ENCODE assay signal across 1 cellular context in the genomic region with DNA sequence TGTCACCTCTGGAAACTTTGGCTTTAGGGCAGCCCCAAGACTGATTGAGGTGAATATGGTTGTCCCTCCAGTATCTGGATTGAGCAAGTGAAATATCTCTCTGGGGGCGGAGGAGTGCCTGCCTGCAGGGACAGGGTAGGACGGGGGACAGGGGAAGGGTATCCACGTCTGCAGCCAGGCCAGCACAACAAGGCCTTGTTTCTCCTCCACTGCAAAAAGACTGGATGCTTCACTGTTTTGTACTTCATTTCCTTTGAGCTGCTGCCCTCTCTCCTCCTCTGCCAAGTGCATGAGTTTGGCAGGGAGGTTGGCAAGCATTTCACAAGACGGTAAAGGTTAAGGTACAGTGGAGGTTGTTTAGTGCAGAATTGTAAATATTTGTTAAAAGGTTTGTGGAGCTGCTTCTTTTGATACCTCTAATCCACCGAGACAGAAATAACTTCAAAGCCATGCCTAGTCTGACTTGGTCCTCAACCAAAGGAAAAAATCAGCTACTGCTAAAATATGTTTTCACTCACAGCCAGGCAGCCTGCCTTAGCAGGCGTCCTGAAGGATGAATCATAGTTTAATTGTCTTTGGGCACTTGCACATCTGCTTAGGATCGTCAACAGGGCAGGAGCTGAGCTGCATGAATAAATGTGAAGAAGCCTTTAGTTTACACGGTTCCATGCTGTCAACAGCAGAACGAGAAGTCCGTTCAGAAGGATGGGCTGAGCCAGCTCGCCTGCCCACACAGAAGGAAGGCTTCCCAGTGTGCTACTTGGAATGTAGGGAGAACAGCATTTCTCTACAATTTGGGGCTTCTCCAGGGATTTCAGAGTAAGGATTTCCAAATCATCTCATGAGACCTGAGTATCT.
TF ChIP-seq lines count a peak whose summit lies in the region.

No MANE protein-coding gene starts in this region.

TF ChIP-seq in HepG2, 621 proteins besides CTCF, POLR2A, EP300 and RAD21 (continued from another document and continues in another):
- TF ChIP-seq BCL3 (CRISPR knock-in tag; IDR thresholded peaks at IDR 0.05) = peak; percentile 87; the same call in 1 of the 2 replicates
- TF ChIP-seq USF2 (IDR thresholded peaks at IDR 0.05; ENCODE audit: low read depth, low read length) = no peak
- no peak for TF ChIP-seq USF2 (CRISPR knock-in tag; IDR thresholded peaks at IDR 0.05; ENCODE audit: borderline replicate concordance)
- peak; percentile 94 for TF ChIP-seq KMT2A (CRISPR knock-in tag; IDR thresholded peaks at IDR 0.05)
- TF ChIP-seq, protein P1, sequence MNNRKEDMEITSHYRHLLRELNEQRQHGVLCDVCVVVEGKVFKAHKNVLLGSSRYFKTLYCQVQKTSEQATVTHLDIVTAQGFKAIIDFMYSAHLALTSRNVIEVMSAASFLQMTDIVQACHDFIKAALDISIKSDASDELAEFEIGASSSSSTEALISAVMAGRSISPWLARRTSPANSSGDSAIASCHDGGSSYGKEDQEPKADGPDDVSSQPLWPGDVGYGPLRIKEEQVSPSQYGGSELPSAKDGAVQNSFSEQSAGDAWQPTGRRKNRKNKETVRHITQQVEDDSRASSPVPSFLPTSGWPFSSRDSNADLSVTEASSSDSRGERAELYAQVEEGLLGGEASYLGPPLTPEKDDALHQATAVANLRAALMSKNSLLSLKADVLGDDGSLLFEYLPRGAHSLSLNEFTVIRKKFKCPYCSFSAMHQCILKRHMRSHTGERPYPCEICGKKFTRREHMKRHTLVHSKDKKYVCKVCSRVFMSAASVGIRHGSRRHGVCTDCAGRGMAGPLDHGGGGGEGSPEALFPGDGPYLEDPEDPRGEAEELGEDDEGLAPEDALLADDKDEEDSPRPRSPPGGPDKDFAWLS (CRISPR knock-in tag; IDR thresholded peaks at IDR 0.05; ENCODE audit: borderline replicate concordance) = peak; percentile 65; the same call in 1 of the 2 replicates
- no peak for TF ChIP-seq ZNF576 (CRISPR knock-in tag; IDR thresholded peaks at IDR 0.05)
- TF ChIP-seq IRX3 (CRISPR knock-in tag; IDR thresholded peaks at IDR 0.05; ENCODE audit: borderline replicate concordance, low read depth) = no peak
- TF ChIP-seq, protein P2, sequence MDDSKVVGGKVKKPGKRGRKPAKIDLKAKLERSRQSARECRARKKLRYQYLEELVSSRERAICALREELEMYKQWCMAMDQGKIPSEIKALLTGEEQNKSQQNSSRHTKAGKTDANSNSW (CRISPR knock-in tag; IDR thresholded peaks at IDR 0.05; ENCODE audit: borderline replicate concordance) = no peak
- peak; percentile 95 for TF ChIP-seq REL (CRISPR knock-in tag; conservative IDR thresholded peaks at IDR 0.05)
- peak; percentile 90 for TF ChIP-seq ZNF335 (CRISPR knock-in tag; IDR thresholded peaks at IDR 0.05)
- TF ChIP-seq ZNF557 (CRISPR knock-in tag; IDR thresholded peaks at IDR 0.05) = peak; percentile 76; the same call in 1 of the 2 replicates
- TF ChIP-seq, protein P3, sequence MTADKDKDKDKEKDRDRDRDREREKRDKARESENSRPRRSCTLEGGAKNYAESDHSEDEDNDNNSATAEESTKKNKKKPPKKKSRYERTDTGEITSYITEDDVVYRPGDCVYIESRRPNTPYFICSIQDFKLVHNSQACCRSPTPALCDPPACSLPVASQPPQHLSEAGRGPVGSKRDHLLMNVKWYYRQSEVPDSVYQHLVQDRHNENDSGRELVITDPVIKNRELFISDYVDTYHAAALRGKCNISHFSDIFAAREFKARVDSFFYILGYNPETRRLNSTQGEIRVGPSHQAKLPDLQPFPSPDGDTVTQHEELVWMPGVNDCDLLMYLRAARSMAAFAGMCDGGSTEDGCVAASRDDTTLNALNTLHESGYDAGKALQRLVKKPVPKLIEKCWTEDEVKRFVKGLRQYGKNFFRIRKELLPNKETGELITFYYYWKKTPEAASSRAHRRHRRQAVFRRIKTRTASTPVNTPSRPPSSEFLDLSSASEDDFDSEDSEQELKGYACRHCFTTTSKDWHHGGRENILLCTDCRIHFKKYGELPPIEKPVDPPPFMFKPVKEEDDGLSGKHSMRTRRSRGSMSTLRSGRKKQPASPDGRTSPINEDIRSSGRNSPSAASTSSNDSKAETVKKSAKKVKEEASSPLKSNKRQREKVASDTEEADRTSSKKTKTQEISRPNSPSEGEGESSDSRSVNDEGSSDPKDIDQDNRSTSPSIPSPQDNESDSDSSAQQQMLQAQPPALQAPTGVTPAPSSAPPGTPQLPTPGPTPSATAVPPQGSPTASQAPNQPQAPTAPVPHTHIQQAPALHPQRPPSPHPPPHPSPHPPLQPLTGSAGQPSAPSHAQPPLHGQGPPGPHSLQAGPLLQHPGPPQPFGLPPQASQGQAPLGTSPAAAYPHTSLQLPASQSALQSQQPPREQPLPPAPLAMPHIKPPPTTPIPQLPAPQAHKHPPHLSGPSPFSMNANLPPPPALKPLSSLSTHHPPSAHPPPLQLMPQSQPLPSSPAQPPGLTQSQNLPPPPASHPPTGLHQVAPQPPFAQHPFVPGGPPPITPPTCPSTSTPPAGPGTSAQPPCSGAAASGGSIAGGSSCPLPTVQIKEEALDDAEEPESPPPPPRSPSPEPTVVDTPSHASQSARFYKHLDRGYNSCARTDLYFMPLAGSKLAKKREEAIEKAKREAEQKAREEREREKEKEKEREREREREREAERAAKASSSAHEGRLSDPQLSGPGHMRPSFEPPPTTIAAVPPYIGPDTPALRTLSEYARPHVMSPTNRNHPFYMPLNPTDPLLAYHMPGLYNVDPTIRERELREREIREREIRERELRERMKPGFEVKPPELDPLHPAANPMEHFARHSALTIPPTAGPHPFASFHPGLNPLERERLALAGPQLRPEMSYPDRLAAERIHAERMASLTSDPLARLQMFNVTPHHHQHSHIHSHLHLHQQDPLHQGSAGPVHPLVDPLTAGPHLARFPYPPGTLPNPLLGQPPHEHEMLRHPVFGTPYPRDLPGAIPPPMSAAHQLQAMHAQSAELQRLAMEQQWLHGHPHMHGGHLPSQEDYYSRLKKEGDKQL (CRISPR knock-in tag; IDR thresholded peaks at IDR 0.05; ENCODE audit: low read depth) = peak; percentile 96
- peak; percentile 100 for TF ChIP-seq FOXO1 (CRISPR knock-in tag; IDR thresholded peaks at IDR 0.05)
- no peak for TF ChIP-seq ZNF777 (CRISPR knock-in tag; IDR thresholded peaks at IDR 0.05)
- no peak for TF ChIP-seq TRIM24 (CRISPR knock-in tag; IDR thresholded peaks at IDR 0.05)
- TF ChIP-seq SOX5 (CRISPR knock-in tag; IDR thresholded peaks at IDR 0.05; ENCODE audit: borderline replicate concordance) = peak; percentile 97
- TF ChIP-seq, protein P4, sequence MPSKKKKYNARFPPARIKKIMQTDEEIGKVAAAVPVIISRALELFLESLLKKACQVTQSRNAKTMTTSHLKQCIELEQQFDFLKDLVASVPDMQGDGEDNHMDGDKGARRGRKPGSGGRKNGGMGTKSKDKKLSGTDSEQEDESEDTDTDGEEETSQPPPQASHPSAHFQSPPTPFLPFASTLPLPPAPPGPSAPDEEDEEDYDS (CRISPR knock-in tag; IDR thresholded peaks at IDR 0.05) = no peak; the same call in none of the 2 replicates
- TF ChIP-seq, protein P5, sequence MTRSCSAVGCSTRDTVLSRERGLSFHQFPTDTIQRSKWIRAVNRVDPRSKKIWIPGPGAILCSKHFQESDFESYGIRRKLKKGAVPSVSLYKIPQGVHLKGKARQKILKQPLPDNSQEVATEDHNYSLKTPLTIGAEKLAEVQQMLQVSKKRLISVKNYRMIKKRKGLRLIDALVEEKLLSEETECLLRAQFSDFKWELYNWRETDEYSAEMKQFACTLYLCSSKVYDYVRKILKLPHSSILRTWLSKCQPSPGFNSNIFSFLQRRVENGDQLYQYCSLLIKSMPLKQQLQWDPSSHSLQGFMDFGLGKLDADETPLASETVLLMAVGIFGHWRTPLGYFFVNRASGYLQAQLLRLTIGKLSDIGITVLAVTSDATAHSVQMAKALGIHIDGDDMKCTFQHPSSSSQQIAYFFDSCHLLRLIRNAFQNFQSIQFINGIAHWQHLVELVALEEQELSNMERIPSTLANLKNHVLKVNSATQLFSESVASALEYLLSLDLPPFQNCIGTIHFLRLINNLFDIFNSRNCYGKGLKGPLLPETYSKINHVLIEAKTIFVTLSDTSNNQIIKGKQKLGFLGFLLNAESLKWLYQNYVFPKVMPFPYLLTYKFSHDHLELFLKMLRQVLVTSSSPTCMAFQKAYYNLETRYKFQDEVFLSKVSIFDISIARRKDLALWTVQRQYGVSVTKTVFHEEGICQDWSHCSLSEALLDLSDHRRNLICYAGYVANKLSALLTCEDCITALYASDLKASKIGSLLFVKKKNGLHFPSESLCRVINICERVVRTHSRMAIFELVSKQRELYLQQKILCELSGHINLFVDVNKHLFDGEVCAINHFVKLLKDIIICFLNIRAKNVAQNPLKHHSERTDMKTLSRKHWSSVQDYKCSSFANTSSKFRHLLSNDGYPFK (CRISPR knock-in tag; IDR thresholded peaks at IDR 0.05; ENCODE audit: borderline replicate concordance) = peak; percentile 28; the same call in 1 of the 2 replicates
- TF ChIP-seq ZNF878 (CRISPR knock-in tag; IDR thresholded peaks at IDR 0.05) = peak; percentile 97
- no peak for TF ChIP-seq AGO2 (optimal IDR thresholded peaks at IDR 0.05; ENCODE audit: low read depth, low read length)
- TF ChIP-seq ATM (IDR thresholded peaks at IDR 0.05; ENCODE audit: borderline replicate concordance) = no peak
- TF ChIP-seq ZNF274 (CRISPR knock-in tag; IDR thresholded peaks at IDR 0.05) = 0 out of 2 replicates have a peak, but pooled peaks have one; percentile 52
- TF ChIP-seq MTA1 (CRISPR knock-in tag; IDR thresholded peaks at IDR 0.05; ENCODE audit: borderline replicate concordance) = peak; percentile 99
- TF ChIP-seq KLF9 (CRISPR knock-in tag; IDR thresholded peaks at IDR 0.05; ENCODE audit: low read depth) = peak; percentile 44; the same call in 1 of the 2 replicates
- TF ChIP-seq ZNF326 (CRISPR knock-in tag; IDR thresholded peaks at IDR 0.05; ENCODE audit: borderline replicate concordance) = no peak; the same call in 1 of the 2 replicates
- TF ChIP-seq, protein P6, sequence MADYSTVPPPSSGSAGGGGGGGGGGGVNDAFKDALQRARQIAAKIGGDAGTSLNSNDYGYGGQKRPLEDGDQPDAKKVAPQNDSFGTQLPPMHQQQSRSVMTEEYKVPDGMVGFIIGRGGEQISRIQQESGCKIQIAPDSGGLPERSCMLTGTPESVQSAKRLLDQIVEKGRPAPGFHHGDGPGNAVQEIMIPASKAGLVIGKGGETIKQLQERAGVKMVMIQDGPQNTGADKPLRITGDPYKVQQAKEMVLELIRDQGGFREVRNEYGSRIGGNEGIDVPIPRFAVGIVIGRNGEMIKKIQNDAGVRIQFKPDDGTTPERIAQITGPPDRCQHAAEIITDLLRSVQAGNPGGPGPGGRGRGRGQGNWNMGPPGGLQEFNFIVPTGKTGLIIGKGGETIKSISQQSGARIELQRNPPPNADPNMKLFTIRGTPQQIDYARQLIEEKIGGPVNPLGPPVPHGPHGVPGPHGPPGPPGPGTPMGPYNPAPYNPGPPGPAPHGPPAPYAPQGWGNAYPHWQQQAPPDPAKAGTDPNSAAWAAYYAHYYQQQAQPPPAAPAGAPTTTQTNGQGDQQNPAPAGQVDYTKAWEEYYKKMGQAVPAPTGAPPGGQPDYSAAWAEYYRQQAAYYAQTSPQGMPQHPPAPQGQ (CRISPR knock-in tag; IDR thresholded peaks at IDR 0.05; ENCODE audit: borderline replicate concordance) = peak; percentile 97; the same call in 1 of the 2 replicates
- TF ChIP-seq ZNF709 (CRISPR knock-in tag; IDR thresholded peaks at IDR 0.05) = peak; percentile 88
- TF ChIP-seq PHF5A (CRISPR knock-in tag; IDR thresholded peaks at IDR 0.05; ENCODE audit: low read depth, unreplicated experiment) = peak; percentile 99
- TF ChIP-seq SMAD9 (CRISPR knock-in tag; IDR thresholded peaks at IDR 0.05) = peak; percentile 25; the same call in 1 of the 2 replicates
- peak; percentile 97 for TF ChIP-seq ZNF3 (CRISPR knock-in tag; IDR thresholded peaks at IDR 0.05)
- TF ChIP-seq POLR2G (IDR thresholded peaks at IDR 0.05; ENCODE audit: low read depth, low read length) = peak; percentile 80
- 0 out of 2 replicates have a peak, but pooled peaks have one; percentile 52 for TF ChIP-seq ZNF263 (CRISPR knock-in tag; IDR thresholded peaks at IDR 0.05)
- no peak for TF ChIP-seq ZNF740 (CRISPR knock-in tag; IDR thresholded peaks at IDR 0.05)
- TF ChIP-seq RFXAP (CRISPR knock-in tag; IDR thresholded peaks at IDR 0.05; ENCODE audit: borderline replicate concordance) = peak; percentile 93; the same call in 1 of the 2 replicates
- TF ChIP-seq, protein P7, sequence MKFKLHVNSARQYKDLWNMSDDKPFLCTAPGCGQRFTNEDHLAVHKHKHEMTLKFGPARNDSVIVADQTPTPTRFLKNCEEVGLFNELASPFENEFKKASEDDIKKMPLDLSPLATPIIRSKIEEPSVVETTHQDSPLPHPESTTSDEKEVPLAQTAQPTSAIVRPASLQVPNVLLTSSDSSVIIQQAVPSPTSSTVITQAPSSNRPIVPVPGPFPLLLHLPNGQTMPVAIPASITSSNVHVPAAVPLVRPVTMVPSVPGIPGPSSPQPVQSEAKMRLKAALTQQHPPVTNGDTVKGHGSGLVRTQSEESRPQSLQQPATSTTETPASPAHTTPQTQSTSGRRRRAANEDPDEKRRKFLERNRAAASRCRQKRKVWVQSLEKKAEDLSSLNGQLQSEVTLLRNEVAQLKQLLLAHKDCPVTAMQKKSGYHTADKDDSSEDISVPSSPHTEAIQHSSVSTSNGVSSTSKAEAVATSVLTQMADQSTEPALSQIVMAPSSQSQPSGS (CRISPR knock-in tag; IDR thresholded peaks at IDR 0.05) = peak; percentile 98
- TF ChIP-seq FOXM1 (CRISPR knock-in tag; IDR thresholded peaks at IDR 0.05) = no peak
- TF ChIP-seq MED8 (CRISPR knock-in tag; IDR thresholded peaks at IDR 0.05; ENCODE audit: insufficient replicate concordance) = peak; percentile 96
- no peak for TF ChIP-seq ZSCAN12 (CRISPR knock-in tag; IDR thresholded peaks at IDR 0.05)
